ENCODE assay signal across 2 cellular contexts in the genomic region with DNA sequence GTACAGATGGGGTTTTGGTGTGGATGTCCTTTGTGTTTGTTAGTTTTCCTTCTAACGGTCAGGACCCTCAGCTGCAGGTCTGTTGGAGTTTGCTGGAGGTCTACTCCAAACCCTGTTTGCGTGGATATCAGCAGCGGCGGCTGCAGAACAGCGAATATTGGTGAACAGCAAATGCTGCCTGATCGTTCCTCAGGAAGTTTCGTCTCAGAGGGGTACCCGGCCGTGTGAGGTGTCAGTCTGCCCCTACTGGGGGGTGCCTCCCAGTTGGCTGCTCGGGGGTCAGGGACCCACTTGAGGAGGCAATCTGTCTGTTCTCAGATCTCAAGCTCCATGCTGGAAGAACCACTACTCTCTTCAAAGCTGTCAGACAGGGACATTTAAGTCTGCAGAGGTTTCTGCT. TPM values are rescaled to one million over a fixed set of nuclear protein-coding genes. Genes with fewer than 3 reads are reported as not detected.
"Had no signal": no experiment of that assay in that cellular context is flagged by ENCODE, and none has a peak within 500 bp of the region (broad histone marks: within the 10 kb centered on the region; RNA-seq: fewer than 3 reads in every experiment).

No MANE protein-coding gene starts in this region.

RNA-seq across cellular contexts. Expression of a gene that starts 46.5 kb away (rescaled TPM):
- total RNA-seq: G401, GM12878 had no signal
